18 cellular contexts compared by ENCODE assay signal in the genomic region with DNA sequence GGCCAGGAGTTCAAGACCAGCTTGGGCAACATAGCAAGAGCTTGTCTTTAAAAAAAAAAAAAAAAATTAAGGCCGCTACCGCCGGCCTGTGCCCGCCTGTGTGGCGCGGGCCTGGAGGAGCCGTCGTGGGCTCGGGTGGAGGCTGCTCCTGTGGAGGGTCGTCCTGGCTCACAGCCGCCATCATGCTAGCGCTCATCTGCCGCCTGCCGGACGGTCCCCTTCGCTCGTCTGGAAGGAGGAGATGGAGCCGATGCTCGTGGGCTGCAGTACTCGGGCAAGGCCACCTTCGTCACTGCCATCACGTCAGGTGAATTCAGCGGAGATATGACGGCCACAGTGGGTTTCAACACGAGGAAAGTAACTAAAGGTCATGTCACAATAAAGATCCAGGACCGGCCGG. TPM values are rescaled to one million over a fixed set of nuclear protein-coding genes. Genes with fewer than 3 reads are reported as not detected.
DNase-seq lines count a peak whose midpoint lies in the region; ATAC-seq, FAIRE-seq and TF ChIP-seq lines count a peak whose summit lies in the region.
"Had no signal": no experiment of that assay in that cellular context is flagged by ENCODE, and none has a peak within 500 bp of the region (broad histone marks: within the 10 kb centered on the region; RNA-seq: fewer than 3 reads in every experiment).

No MANE protein-coding gene starts in this region.

- FAIRE-seq in GM12878 (lab: Jason Lieb, UNC) = no peak
- FAIRE-seq: GM12892 had no signal

- RAD21 ChIA-PET in GM12878 (lab: Charles Lee; ENCODE audit: unreplicated experiment) = no interaction called here

- no TSS peak for BruUV-seq in GM12878 (replicated peaks; lab: Mats Ljungman, UMichigan)

- SMC1A ChIA-PET in GM12878 (lab: Charles Lee; ENCODE audit: uncharacterized antibody, unreplicated experiment) = no interaction called here

- DNase-seq in GM06990 (ENCODE audit: extremely low read depth, insufficient read length) = peak; percentile 20
- no peak for DNase-seq in GM12878 (ENCODE audit: low read depth, low spot score)
- DNase-seq in lower lobe of right lung = no peak
- no peak for DNase-seq in NCI-H446 (lab: John Stamatoyannopoulos, UW)
- no peak for DNase-seq in head of caudate nucleus
- DNase-seq in type B pancreatic cell (ENCODE audit: extremely low spot score, unreplicated experiment) = no peak
- DNase-seq: C1 segment of cervical spinal cord; Calu3; CD4-positive, alpha-beta memory T cell; COR-L47; DMS153; EL; GDM1; GOT3; H9; HFFc6 had no signal

- no peaks in the 10 kb centered on the region for H3K4me1 ChIP-seq in GM12878 (ENCODE audit: control insufficient read depth, insufficient read depth, low read length)
- H3K4me1 ChIP-seq in lower lobe of right lung = no peaks in the 10 kb centered on the region

- H3K27ac Mint-ChIP-seq in type B pancreatic cell = no peak overlapping the region
- H3K27ac Mint-ChIP-seq: HFFc6 had no signal

- H3K27me3 Mint-ChIP-seq in type B pancreatic cell = no peaks in the 10 kb centered on the region
- H3K27me3 Mint-ChIP-seq: CD4-positive, alpha-beta memory T cell had no signal

- no peak for TF ChIP-seq EP300 in GM12878 (IDR thresholded peaks at IDR 0.05; ENCODE audit: borderline replicate concordance in 1 of 2, control insufficient read depth in 1 of 2, low read depth in 2 of 2, low read length in 2 of 2)

- intact Hi-C loops in GM12878 (cut with micrococcal nuclease; ENCODE audit: unreplicated experiment) = no loop called here
- intact Hi-C loops in lower lobe of right lung (cut with DNase I) = no loop called here
- intact Hi-C loops in head of caudate nucleus (cut with DNase I) = no loop called here

- no peak overlapping the region for H2AFZ ChIP-seq in GM12878 (ENCODE audit: control insufficient read depth, low read depth, low read length)

- WGBS in GM12878 (ENCODE audit: insufficient coverage, insufficient replicate concordance, low lambda C conversion rate, missing lambda C conversion rate) = 97% methylated on average over 27 of the region's 27 CpGs

- in situ Hi-C loops in GM12878 (cut with MboI) = no loop called here

- no peak overlapping the region for H3K4me3 Mint-ChIP-seq in type B pancreatic cell
- H3K4me3 Mint-ChIP-seq: CD4-positive, alpha-beta memory T cell; H9; HFFc6 had no signal

- H3K4me1 Mint-ChIP-seq in type B pancreatic cell (ENCODE audit: unreplicated experiment) = peaks cover 2% of the 10 kb centered on the region
- H3K4me1 Mint-ChIP-seq: CD4-positive, alpha-beta memory T cell had no signal

- POLR2A ChIA-PET in GM12878 (lab: Charles Lee) = interaction anchor here (0.6 kb wide), 2 partner anchors 18 to 28 kb away, joined by 3 to 4 read pairs; no protein-coding TSS in a partner anchor

- H3K4me3 ChIP-seq in GM06990 (replicated peaks; ENCODE audit: low read depth, low read length) = no peak overlapping the region
- H3K4me3 ChIP-seq in GM12878 = no peak overlapping the region
- no peak overlapping the region for H3K4me3 ChIP-seq in lower lobe of right lung

- H3K4me2 ChIP-seq in GM12878 (ENCODE audit: control insufficient read depth, insufficient read depth) = no peak overlapping the region

- H3K27me3 ChIP-seq in GM06990 (replicated peaks; ENCODE audit: control insufficient read depth, insufficient read depth, low read length) (no peaks in the 10 kb centered on the region), GM12878 (replicated peaks in 1 of 2; ENCODE audit: control insufficient read depth in 2 of 2, insufficient read depth in 2 of 2, low read length in 1 of 2) (no peaks in the 10 kb centered on the region), lower lobe of right lung (ENCODE audit: low read depth) (no peaks in the 10 kb centered on the region)

- H3K36me3 Mint-ChIP-seq in type B pancreatic cell = peaks cover 5% of the 10 kb centered on the region

- peaks cover 6% of the 10 kb centered on the region for H3K9me3 Mint-ChIP-seq in type B pancreatic cell
- H3K9me3 Mint-ChIP-seq: H9, HFFc6 had no signal

- TF ChIP-seq RAD21 in GM12878 (IDR thresholded peaks at IDR 0.05; ENCODE audit: insufficient read depth, low read depth, low read length) = no peak

- TF ChIP-seq POLR2A in GM12878 (IDR thresholded peaks at IDR 0.05; ENCODE audit: low read depth, low read length) = 0 out of 2 replicates have a peak, but pooled peaks have one; percentile 33

- H3K27ac ChIP-seq in GM12878 (ENCODE audit: control insufficient read depth, insufficient read depth) (no peak overlapping the region), lower lobe of right lung (no peak overlapping the region)

- no peak overlapping the region for H3K9ac ChIP-seq in GM12878 (ENCODE audit: control insufficient read depth, insufficient read depth, low read length)

- H3K79me2 ChIP-seq in GM12878 (ENCODE audit: control insufficient read depth, insufficient read depth, low read length) = no peaks in the 10 kb centered on the region

- no peak for ATAC-seq in GM12878
- peak; percentile 10 to 46 for ATAC-seq in lower lobe of right lung
- ATAC-seq: HCT116 had no signal

- CTCF ChIA-PET in GM12878 (lab: Yijun Ruan, JAX) = interaction anchor here (1.7 kb wide), 1 partner anchor 152 kb away, joined by 3 read pairs; no protein-coding TSS in a partner anchor

- no peaks in the 10 kb centered on the region for H4K20me1 ChIP-seq in GM12878 (ENCODE audit: control insufficient read depth, insufficient read depth)

- no peak for TF ChIP-seq CTCF in GM06990 (IDR thresholded peaks at IDR 0.05; ENCODE audit: insufficient read depth, low read length, poor library complexity, severe bottlenecking)
- TF ChIP-seq CTCF in GM12878 (IDR thresholded peaks at IDR 0.05 in 2 of 3, conservative IDR thresholded peaks at IDR 0.05 in 1 of 3; ENCODE audit: control insufficient read depth in 2 of 3, extremely low read depth in 1 of 3, insufficient read depth in 1 of 3, low read depth in 3 of 3, low read length in 3 of 3) = no peak
- TF ChIP-seq CTCF in lower lobe of right lung (IDR thresholded peaks at IDR 0.05) = no peak
- no peak for TF ChIP-seq CTCF in type B pancreatic cell (conservative IDR thresholded peaks at IDR 0.05)

- no peaks in the 10 kb centered on the region; the same call in 2 of the 3 replicates for H3K9me3 ChIP-seq in GM12878 (replicated peaks; ENCODE audit: control insufficient read depth, insufficient read depth, low read length)
- H3K9me3 ChIP-seq in lower lobe of right lung = no peaks in the 10 kb centered on the region

- H3K36me3 ChIP-seq in GM06990 (ENCODE audit: control insufficient read depth, insufficient read depth, low read length) (peaks cover 3% of the 10 kb centered on the region), GM12878 (ENCODE audit: control insufficient read depth in 2 of 2, insufficient read depth in 2 of 2, low read length in 1 of 2) (no peaks in the 10 kb centered on the region; a peak in 1 of 4 replicates), lower lobe of right lung (peaks cover 13% of the 10 kb centered on the region)

TF ChIP-seq in GM12878, 131 proteins besides CTCF, POLR2A, EP300 and RAD21 (continues in another document):
- no peak for TF ChIP-seq SMC3 (IDR thresholded peaks at IDR 0.05; ENCODE audit: borderline replicate concordance, low read length)
- TF ChIP-seq, protein P1, sequence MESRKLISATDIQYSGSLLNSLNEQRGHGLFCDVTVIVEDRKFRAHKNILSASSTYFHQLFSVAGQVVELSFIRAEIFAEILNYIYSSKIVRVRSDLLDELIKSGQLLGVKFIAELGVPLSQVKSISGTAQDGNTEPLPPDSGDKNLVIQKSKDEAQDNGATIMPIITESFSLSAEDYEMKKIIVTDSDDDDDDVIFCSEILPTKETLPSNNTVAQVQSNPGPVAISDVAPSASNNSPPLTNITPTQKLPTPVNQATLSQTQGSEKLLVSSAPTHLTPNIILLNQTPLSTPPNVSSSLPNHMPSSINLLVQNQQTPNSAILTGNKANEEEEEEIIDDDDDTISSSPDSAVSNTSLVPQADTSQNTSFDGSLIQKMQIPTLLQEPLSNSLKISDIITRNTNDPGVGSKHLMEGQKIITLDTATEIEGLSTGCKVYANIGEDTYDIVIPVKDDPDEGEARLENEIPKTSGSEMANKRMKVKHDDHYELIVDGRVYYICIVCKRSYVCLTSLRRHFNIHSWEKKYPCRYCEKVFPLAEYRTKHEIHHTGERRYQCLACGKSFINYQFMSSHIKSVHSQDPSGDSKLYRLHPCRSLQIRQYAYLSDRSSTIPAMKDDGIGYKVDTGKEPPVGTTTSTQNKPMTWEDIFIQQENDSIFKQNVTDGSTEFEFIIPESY (IDR thresholded peaks at IDR 0.05) = no peak
- TF ChIP-seq, protein P2, sequence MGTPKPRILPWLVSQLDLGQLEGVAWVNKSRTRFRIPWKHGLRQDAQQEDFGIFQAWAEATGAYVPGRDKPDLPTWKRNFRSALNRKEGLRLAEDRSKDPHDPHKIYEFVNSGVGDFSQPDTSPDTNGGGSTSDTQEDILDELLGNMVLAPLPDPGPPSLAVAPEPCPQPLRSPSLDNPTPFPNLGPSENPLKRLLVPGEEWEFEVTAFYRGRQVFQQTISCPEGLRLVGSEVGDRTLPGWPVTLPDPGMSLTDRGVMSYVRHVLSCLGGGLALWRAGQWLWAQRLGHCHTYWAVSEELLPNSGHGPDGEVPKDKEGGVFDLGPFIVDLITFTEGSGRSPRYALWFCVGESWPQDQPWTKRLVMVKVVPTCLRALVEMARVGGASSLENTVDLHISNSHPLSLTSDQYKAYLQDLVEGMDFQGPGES (IDR thresholded peaks at IDR 0.05) = no peak
- TF ChIP-seq KLF5 (IDR thresholded peaks at IDR 0.05; ENCODE audit: partially characterized antibody) = no peak

RNA-seq across cellular contexts. Expression of a gene that starts 37.4 kb away (rescaled TPM):
- 1,474 and 1,543 TPM in 2 replicates for total RNA-seq in GM12878 (2013; cell fraction: nucleolus; rRNA removed)
- total RNA-seq in GM12878 (2014; rRNA removed) (325 and 365 TPM in 2 replicates), GM12878 (2014; rRNA removed; fragmentation: Illumina TruSeq; extraction: Trizol) (306 and 308 TPM in 2 replicates), GM12878 (2021) (356 and 373 TPM in 2 replicates), lower lobe of right lung (478 TPM), type B pancreatic cell (ENCODE audit: low replicate concordance) (140 and 247 TPM in 2 replicates)
- polyA plus RNA-seq in GM12878 (2011; ENCODE audit: low read depth) = 147 TPM
- polyA plus RNA-seq in GM12878 (2011; rRNA removed) (368 and 477 TPM in 2 replicates), GM12878 (2014; fragmentation: Illumina TruSeq; extraction: Trizol) (218 and 272 TPM in 2 replicates), GM12878 (2014; fragmentation: Nextera tagmentation; extraction: Ambion mirVana) (100 to 1,000 TPM; 123 to 132 TPM), GM12878 (2014; rRNA removed) (152 and 164 TPM in 2 replicates), GM12878 (2016; fragmentation: Nextera tagmentation; extraction: Ambion mirVana) (100 to 1,000 TPM; 468 to 526 TPM)
- polyA plus RNA-seq in GM12878 (2011; cell fraction: cytosol; rRNA removed) = 111 and 144 TPM in 2 replicates
- polyA plus RNA-seq in GM12878 (2011; cell fraction: nucleus; rRNA removed) = 375 and 515 TPM in 2 replicates
- 227 and 250 TPM in 2 replicates for polyA plus RNA-seq in GM12878 (2012)
- polyA minus RNA-seq in GM12878 (2011; rRNA and poly(A)+ RNA removed) = 462 and 911 TPM in 2 replicates
- 210 and 215 TPM in 2 replicates for polyA minus RNA-seq in GM12878 (2011; cell fraction: cytosol; rRNA and poly(A)+ RNA removed)
- polyA minus RNA-seq in GM12878 (2011; cell fraction: nucleus; rRNA and poly(A)+ RNA removed) = 318 and 391 TPM in 2 replicates
